In the genomic region with DNA sequence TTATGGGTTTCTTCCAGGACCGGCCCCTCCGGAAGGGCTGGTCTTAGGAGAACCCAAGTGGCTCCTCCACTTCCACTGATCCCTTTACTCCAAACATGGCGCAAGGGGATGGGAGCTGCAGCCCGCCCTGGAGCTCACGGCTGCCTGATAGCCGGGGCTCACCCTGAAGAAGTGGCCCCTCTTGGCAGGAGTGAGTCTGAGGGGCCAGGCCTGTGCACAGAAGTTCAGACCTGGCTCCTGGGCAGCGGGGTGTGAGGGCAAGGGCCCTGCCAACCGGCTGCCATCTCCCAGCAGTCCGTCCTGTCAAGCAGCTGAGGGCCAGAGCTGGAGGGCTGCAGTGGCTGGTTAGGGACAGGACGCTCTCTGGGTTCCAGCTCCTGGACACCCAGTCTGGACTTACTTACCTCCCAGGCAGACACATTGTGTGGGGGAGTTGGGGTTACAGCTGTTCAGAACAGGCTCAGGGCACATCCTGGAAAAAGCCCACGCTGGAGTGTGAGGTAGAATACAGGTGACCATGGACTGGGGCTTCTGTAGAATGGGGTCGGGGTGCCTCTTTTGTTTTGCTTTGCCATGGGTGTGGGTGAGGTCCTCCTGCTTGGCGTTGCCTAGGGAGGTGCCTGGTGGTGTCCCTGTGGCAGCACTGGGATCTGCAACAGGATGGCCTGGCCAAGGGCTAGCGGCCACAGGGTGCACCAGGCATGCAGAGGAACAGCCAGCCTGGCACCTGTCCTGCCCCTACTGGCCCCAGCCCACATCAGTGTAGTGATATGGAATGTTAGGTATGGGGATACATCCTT, we compare ENCODE assay signal across 1 cellular context.
TF ChIP-seq lines count a peak whose summit lies in the region.

No MANE protein-coding gene starts in this region.

TF ChIP-seq in HepG2, 621 proteins besides CTCF, POLR2A, EP300 and RAD21 (continued from another document and continues in another):
- 0 out of 2 replicates have a peak, but pooled peaks have one; percentile 23 for TF ChIP-seq ZNF274 (CRISPR knock-in tag; IDR thresholded peaks at IDR 0.05)
- peak; percentile 43 for TF ChIP-seq AGO1 (IDR thresholded peaks at IDR 0.05; ENCODE audit: low read depth, low read length, poor library complexity, severe bottlenecking)
- TF ChIP-seq GABPB1 (CRISPR knock-in tag; IDR thresholded peaks at IDR 0.05): peak; percentile 26; the same call in 1 of the 2 replicates
- 0 out of 2 replicates have a peak, but pooled peaks have one; percentile 12 for TF ChIP-seq ZBTB42 (CRISPR knock-in tag; IDR thresholded peaks at IDR 0.05)
- TF ChIP-seq, protein P1, sequence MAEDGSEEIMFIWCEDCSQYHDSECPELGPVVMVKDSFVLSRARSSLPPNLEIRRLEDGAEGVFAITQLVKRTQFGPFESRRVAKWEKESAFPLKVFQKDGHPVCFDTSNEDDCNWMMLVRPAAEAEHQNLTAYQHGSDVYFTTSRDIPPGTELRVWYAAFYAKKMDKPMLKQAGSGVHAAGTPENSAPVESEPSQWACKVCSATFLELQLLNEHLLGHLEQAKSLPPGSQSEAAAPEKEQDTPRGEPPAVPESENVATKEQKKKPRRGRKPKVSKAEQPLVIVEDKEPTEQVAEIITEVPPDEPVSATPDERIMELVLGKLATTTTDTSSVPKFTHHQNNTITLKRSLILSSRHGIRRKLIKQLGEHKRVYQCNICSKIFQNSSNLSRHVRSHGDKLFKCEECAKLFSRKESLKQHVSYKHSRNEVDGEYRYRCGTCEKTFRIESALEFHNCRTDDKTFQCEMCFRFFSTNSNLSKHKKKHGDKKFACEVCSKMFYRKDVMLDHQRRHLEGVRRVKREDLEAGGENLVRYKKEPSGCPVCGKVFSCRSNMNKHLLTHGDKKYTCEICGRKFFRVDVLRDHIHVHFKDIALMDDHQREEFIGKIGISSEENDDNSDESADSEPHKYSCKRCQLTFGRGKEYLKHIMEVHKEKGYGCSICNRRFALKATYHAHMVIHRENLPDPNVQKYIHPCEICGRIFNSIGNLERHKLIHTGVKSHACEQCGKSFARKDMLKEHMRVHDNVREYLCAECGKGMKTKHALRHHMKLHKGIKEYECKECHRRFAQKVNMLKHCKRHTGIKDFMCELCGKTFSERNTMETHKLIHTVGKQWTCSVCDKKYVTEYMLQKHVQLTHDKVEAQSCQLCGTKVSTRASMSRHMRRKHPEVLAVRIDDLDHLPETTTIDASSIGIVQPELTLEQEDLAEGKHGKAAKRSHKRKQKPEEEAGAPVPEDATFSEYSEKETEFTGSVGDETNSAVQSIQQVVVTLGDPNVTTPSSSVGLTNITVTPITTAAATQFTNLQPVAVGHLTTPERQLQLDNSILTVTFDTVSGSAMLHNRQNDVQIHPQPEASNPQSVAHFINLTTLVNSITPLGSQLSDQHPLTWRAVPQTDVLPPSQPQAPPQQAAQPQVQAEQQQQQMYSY (CRISPR knock-in tag; IDR thresholded peaks at IDR 0.05): no peak
- no peak for TF ChIP-seq PRMT3 (CRISPR knock-in tag; IDR thresholded peaks at IDR 0.05; ENCODE audit: borderline replicate concordance, low read depth)
- peak; percentile 54; the same call in 1 of the 2 replicates for TF ChIP-seq ZNF572 (CRISPR knock-in tag; IDR thresholded peaks at IDR 0.05)
- TF ChIP-seq POLR2AphosphoS2 (IDR thresholded peaks at IDR 0.05; ENCODE audit: low read depth, low read length): no peak
- TF ChIP-seq MEIS1 (CRISPR knock-in tag; IDR thresholded peaks at IDR 0.05; ENCODE audit: borderline replicate concordance): no peak
- TF ChIP-seq, protein P2, sequence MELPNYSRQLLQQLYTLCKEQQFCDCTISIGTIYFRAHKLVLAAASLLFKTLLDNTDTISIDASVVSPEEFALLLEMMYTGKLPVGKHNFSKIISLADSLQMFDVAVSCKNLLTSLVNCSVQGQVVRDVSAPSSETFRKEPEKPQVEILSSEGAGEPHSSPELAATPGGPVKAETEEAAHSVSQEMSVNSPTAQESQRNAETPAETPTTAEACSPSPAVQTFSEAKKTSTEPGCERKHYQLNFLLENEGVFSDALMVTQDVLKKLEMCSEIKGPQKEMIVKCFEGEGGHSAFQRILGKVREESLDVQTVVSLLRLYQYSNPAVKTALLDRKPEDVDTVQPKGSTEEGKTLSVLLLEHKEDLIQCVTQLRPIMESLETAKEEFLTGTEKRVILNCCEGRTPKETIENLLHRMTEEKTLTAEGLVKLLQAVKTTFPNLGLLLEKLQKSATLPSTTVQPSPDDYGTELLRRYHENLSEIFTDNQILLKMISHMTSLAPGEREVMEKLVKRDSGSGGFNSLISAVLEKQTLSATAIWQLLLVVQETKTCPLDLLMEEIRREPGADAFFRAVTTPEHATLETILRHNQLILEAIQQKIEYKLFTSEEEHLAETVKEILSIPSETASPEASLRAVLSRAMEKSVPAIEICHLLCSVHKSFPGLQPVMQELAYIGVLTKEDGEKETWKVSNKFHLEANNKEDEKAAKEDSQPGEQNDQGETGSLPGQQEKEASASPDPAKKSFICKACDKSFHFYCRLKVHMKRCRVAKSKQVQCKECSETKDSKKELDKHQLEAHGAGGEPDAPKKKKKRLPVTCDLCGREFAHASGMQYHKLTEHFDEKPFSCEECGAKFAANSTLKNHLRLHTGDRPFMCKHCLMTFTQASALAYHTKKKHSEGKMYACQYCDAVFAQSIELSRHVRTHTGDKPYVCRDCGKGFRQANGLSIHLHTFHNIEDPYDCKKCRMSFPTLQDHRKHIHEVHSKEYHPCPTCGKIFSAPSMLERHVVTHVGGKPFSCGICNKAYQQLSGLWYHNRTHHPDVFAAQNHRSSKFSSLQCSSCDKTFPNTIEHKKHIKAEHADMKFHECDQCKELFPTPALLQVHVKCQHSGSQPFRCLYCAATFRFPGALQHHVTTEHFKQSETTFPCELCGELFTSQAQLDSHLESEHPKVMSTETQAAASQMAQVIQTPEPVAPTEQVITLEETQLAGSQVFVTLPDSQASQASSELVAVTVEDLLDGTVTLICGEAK (IDR thresholded peaks at IDR 0.05): no peak
- TF ChIP-seq, protein P2 (CRISPR knock-in tag; IDR thresholded peaks at IDR 0.05): no peak
- peak; percentile 14; the same call in 1 of the 2 replicates for TF ChIP-seq ZNF768 (CRISPR knock-in tag; IDR thresholded peaks at IDR 0.05)
- peak; percentile 51; the same call in 1 of the 2 replicates for TF ChIP-seq POLR2G (IDR thresholded peaks at IDR 0.05; ENCODE audit: low read depth, low read length)
- 0 out of 2 replicates have a peak, but pooled peaks have one; percentile 52 for TF ChIP-seq ZNF546 (CRISPR knock-in tag; conservative IDR thresholded peaks at IDR 0.05)
- TF ChIP-seq, protein P3, sequence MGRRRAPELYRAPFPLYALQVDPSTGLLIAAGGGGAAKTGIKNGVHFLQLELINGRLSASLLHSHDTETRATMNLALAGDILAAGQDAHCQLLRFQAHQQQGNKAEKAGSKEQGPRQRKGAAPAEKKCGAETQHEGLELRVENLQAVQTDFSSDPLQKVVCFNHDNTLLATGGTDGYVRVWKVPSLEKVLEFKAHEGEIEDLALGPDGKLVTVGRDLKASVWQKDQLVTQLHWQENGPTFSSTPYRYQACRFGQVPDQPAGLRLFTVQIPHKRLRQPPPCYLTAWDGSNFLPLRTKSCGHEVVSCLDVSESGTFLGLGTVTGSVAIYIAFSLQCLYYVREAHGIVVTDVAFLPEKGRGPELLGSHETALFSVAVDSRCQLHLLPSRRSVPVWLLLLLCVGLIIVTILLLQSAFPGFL (CRISPR knock-in tag; IDR thresholded peaks at IDR 0.05): no peak
- TF ChIP-seq, protein P4, sequence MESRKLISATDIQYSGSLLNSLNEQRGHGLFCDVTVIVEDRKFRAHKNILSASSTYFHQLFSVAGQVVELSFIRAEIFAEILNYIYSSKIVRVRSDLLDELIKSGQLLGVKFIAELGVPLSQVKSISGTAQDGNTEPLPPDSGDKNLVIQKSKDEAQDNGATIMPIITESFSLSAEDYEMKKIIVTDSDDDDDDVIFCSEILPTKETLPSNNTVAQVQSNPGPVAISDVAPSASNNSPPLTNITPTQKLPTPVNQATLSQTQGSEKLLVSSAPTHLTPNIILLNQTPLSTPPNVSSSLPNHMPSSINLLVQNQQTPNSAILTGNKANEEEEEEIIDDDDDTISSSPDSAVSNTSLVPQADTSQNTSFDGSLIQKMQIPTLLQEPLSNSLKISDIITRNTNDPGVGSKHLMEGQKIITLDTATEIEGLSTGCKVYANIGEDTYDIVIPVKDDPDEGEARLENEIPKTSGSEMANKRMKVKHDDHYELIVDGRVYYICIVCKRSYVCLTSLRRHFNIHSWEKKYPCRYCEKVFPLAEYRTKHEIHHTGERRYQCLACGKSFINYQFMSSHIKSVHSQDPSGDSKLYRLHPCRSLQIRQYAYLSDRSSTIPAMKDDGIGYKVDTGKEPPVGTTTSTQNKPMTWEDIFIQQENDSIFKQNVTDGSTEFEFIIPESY (CRISPR knock-in tag; IDR thresholded peaks at IDR 0.05): peak; percentile 48; the same call in 1 of the 2 replicates
- TF ChIP-seq, protein P5, sequence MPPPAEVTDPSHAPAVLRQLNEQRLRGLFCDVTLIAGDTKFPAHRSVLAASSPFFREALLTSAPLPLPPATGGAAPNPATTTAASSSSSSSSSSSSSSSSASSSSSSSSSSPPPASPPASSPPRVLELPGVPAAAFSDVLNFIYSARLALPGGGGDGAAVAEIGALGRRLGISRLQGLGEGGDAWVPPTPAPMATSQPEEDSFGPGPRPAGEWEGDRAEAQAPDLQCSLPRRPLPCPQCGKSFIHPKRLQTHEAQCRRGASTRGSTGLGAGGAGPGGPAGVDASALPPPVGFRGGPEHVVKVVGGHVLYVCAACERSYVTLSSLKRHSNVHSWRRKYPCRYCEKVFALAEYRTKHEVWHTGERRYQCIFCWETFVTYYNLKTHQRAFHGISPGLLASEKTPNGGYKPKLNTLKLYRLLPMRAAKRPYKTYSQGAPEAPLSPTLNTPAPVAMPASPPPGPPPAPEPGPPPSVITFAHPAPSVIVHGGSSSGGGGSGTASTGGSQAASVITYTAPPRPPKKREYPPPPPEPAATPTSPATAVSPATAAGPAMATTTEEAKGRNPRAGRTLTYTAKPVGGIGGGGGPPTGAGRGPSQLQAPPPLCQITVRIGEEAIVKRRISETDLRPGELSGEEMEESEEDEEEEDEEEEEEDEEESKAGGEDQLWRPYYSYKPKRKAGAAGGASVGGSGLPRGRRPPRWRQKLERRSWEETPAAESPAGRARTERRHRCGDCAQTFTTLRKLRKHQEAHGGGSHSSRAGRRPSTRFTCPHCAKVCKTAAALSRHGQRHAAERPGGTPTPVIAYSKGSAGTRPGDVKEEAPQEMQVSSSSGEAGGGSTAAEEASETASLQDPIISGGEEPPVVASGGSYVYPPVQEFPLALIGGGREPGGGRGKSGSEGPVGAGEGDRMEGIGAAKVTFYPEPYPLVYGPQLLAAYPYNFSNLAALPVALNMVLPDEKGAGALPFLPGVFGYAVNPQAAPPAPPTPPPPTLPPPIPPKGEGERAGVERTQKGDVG (CRISPR knock-in tag; IDR thresholded peaks at IDR 0.05; ENCODE audit: borderline replicate concordance): 0 out of 2 replicates have a peak, but pooled peaks have one; percentile 26
- TF ChIP-seq, protein P6, sequence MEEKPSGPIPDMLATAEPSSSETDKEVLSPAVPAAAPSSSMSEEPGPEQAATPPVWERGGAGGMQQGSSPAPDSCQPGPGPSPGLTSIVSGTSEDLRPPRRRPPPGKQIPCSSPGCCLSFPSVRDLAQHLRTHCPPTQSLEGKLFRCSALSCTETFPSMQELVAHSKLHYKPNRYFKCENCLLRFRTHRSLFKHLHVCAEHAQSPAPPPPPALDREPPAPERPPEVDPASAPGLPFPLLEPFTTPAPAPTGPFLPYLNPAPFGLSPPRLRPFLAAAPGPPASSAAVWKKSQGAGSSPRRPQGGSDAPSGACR (CRISPR knock-in tag; IDR thresholded peaks at IDR 0.05): no peak
- TF ChIP-seq, protein P7, sequence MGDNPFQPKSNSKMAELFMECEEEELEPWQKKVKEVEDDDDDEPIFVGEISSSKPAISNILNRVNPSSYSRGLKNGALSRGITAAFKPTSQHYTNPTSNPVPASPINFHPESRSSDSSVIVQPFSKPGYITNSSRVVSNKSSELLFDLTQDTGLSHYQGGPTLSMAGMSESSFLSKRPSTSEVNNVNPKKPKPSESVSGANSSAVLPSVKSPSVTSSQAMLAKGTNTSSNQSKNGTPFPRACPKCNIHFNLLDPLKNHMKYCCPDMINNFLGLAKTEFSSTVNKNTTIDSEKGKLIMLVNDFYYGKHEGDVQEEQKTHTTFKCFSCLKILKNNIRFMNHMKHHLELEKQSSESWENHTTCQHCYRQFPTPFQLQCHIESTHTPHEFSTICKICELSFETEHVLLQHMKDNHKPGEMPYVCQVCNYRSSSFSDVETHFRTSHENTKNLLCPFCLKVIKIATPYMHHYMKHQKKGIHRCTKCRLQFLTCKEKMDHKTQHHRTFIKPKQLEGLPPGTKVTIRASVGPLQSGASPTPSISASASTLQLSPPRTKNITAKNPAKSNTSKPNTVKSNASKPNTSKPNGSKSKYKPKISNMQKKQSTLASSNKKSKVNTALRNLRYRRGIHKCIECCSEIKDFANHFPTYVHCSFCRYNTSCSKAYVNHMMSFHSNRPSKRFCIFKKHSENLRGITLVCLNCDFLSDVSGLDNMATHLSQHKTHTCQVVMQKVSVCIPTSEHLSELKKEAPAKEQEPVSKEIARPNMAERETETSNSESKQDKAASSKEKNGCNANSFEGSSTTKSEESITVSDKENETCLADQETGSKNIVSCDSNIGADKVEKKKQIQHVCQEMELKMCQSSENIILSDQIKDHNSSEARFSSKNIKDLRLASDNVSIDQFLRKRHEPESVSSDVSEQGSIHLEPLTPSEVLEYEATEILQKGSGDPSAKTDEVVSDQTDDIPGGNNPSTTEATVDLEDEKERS (CRISPR knock-in tag; IDR thresholded peaks at IDR 0.05): 0 out of 2 replicates have a peak, but pooled peaks have one; percentile 49
- TF ChIP-seq POLR2AphosphoS5 (IDR thresholded peaks at IDR 0.05; ENCODE audit: low read depth, low read length): peak; percentile 6
